Comparison of ENCODE assay signal across 21 cellular contexts in genomic region chr10:76411719-76412435, GRCh38.
A peak's percentile ranks its signal among the peaks of the same experiment; 100 is the strongest.
DNase-seq lines count a peak whose midpoint lies in the region; ATAC-seq and TF ChIP-seq lines count a peak whose summit lies in the region.
"Had no signal": no experiment of that assay in that cellular context is flagged by ENCODE, and none has a peak within 500 bp of the region (broad histone marks: within the 10 kb centered on the region; RNA-seq: fewer than 3 reads in every experiment).

No MANE protein-coding gene starts in this region.

- peak; percentile 80 for DNase-seq in GM03348 (ENCODE audit: low spot score)
- peak; percentile 80 for DNase-seq in fibroblast of mammary gland (ENCODE audit: low read depth)
- peak; percentile 52 for DNase-seq in lung (ENCODE audit: low spot score)
- peak; percentile 73 to 82 for DNase-seq in tibial artery
- no peak for DNase-seq in right lobe of liver
- DNase-seq in NCI-H2171 treated with DMSO at 0.1 percent for 48 hours (lab: John Stamatoyannopoulos, UW): no peak
- DNase-seq in WTC11 (ENCODE audit: low spot score): no peak
- DNase-seq in activated naive CD4-positive, alpha-beta T cell (lab: John Stamatoyannopoulos, UW): no peak
- DNase-seq: activated CD4-positive, alpha-beta memory T cell treated with anti-CD3 and anti-CD28 coated beads for 36 hours; activated naive CD8-positive, alpha-beta T cell treated with anti-CD3 and anti-CD28 coated beads for 36 hours; activated T-cell treated with anti-CD3 and anti-CD28 coated beads, Interleukin-2, amount 50 U/mL, for 4 hours; Caco-2; effector CD4-positive, alpha-beta T cell; IMR-90; naive thymus-derived CD8-positive, alpha-beta T cell; NCI-H1930; NCI-H524; SHP77; stimulated activated naive CD4-positive, alpha-beta T cell treated with Interleukin-2 at 50 U/mL for 16 hours had no signal

- H3K36me3 ChIP-seq in lung (ENCODE audit: control insufficient read depth in 2 of 2, insufficient read depth in 2 of 2, low read length in 2 of 2) (no peaks in the 10 kb centered on the region), tibial artery (no peaks in the 10 kb centered on the region), right lobe of liver (no peaks in the 10 kb centered on the region)

- H3K4me1 Mint-ChIP-seq in WTC11: no peaks in the 10 kb centered on the region
- H3K4me1 Mint-ChIP-seq: activated naive CD8-positive, alpha-beta T cell treated with anti-CD3 and anti-CD28 coated beads for 36 hours; naive thymus-derived CD8-positive, alpha-beta T cell had no signal

- H3K36me3 Mint-ChIP-seq in WTC11: no peaks in the 10 kb centered on the region
- H3K36me3 Mint-ChIP-seq: activated CD4-positive, alpha-beta memory T cell treated with anti-CD3 and anti-CD28 coated beads for 36 hours; activated naive CD8-positive, alpha-beta T cell treated with anti-CD3 and anti-CD28 coated beads for 36 hours; naive thymus-derived CD8-positive, alpha-beta T cell had no signal

- TF ChIP-seq CTCF in fibroblast of mammary gland (conservative IDR thresholded peaks at IDR 0.05; ENCODE audit: control insufficient read depth, insufficient read depth, low read depth, low read length): no peak
- TF ChIP-seq CTCF in lung (IDR thresholded peaks at IDR 0.05; ENCODE audit: control extremely low read depth, extremely low read depth): no peak
- TF ChIP-seq CTCF in tibial artery (IDR thresholded peaks at IDR 0.05): no peak
- TF ChIP-seq CTCF in right lobe of liver (IDR thresholded peaks at IDR 0.05): no peak
- TF ChIP-seq CTCF in WTC11 (IDR thresholded peaks at IDR 0.05): no peak

- H3K9me3 ChIP-seq in lung (ENCODE audit: control insufficient read depth in 2 of 2, insufficient read depth in 1 of 2, low read length in 1 of 2): peaks cover 0 to 3% of the 10 kb centered on the region in 2 donors
- H3K9me3 ChIP-seq in tibial artery: no peaks in the 10 kb centered on the region
- H3K9me3 ChIP-seq in right lobe of liver: no peaks in the 10 kb centered on the region
- H3K9me3 ChIP-seq: Caco-2 had no signal

- TF ChIP-seq POLR2A in right lobe of liver (IDR thresholded peaks at IDR 0.05): no peak

- CTCF ChIA-PET in WTC11 (lab: Charles Lee): no interaction called here

- H3K27me3 ChIP-seq in lung (ENCODE audit: control insufficient read depth, insufficient read depth): no peaks in the 10 kb centered on the region
- no peaks in the 10 kb centered on the region for H3K27me3 ChIP-seq in tibial artery
- no peaks in the 10 kb centered on the region for H3K27me3 ChIP-seq in right lobe of liver

- no peaks in the 10 kb centered on the region; the same call in 1 of the 2 replicates for H3K27me3 Mint-ChIP-seq in WTC11 (ENCODE audit: low read depth)
- H3K27me3 Mint-ChIP-seq: activated CD4-positive, alpha-beta memory T cell treated with anti-CD3 and anti-CD28 coated beads for 36 hours; activated naive CD8-positive, alpha-beta T cell treated with anti-CD3 and anti-CD28 coated beads for 36 hours had no signal

- intact Hi-C loops in tibial artery (cut with DNase I; ENCODE audit: low total_unique reads) (no loop called here), right lobe of liver (cut with DNase I) (no loop called here)

- ATAC-seq in lung (ENCODE audit: insufficient read depth, low FRiP score) (peak; percentile 22), right lobe of liver (no peak), WTC11 (no peak)
- ATAC-seq: activated T-cell treated with anti-CD3 and anti-CD28 coated beads, Interleukin-2, amount 50 U/mL, for 4 hours; GM12878; left lobe of liver; naive thymus-derived CD8-positive, alpha-beta T cell had no signal

- WGBS in lung, 2 donors: 83 to 89% methylated on average over 8 of the region's 8 CpGs
- 80% methylated on average over 6 of the region's 8 CpGs for WGBS in right lobe of liver (ENCODE audit: insufficient coverage, low coverage, low lambda C conversion rate, missing lambda C conversion rate)

- no peak overlapping the region for H3K27ac ChIP-seq in lung (ENCODE audit: low read depth in 1 of 2, low read length in 1 of 2)
- peak overlapping the region in 1 of 2 donors; percentile 47 for H3K27ac ChIP-seq in tibial artery
- H3K27ac ChIP-seq in right lobe of liver: no peak overlapping the region

- POLR2A ChIA-PET in WTC11 (lab: Charles Lee): no interaction called here

- H3K4me3 Mint-ChIP-seq in WTC11: no peak overlapping the region
- H3K4me3 Mint-ChIP-seq: activated CD4-positive, alpha-beta memory T cell treated with anti-CD3 and anti-CD28 coated beads for 36 hours; activated naive CD8-positive, alpha-beta T cell treated with anti-CD3 and anti-CD28 coated beads for 36 hours; activated T-cell treated with anti-CD3 and anti-CD28 coated beads, Interleukin-2, amount 50 U/mL, for 4 hours; naive thymus-derived CD8-positive, alpha-beta T cell had no signal

- peaks cover 16% of the 10 kb centered on the region for H3K9me3 Mint-ChIP-seq in WTC11
- H3K9me3 Mint-ChIP-seq: activated T-cell treated with anti-CD3 and anti-CD28 coated beads, Interleukin-2, amount 50 U/mL, for 4 hours had no signal

- H3K4me3 ChIP-seq in fibroblast of mammary gland (ENCODE audit: control insufficient read depth, low read depth, low read length) (no peak overlapping the region), lung (no peak overlapping the region), tibial artery (no peak overlapping the region), right lobe of liver (no peak overlapping the region)
- H3K4me3 ChIP-seq: GM12878 had no signal

- H3K4me1 ChIP-seq in lung (ENCODE audit: control insufficient read depth in 2 of 2, insufficient read depth in 2 of 2, low read length in 2 of 2) (no peaks in the 10 kb centered on the region), tibial artery (peaks cover 0 to 38% (median 13%) of the 10 kb centered on the region in 4 donors), right lobe of liver (no peaks in the 10 kb centered on the region)
- H3K4me1 ChIP-seq: Caco-2 had no signal

- H3K27ac Mint-ChIP-seq in WTC11: no peak overlapping the region
- H3K27ac Mint-ChIP-seq: activated CD4-positive, alpha-beta memory T cell treated with anti-CD3 and anti-CD28 coated beads for 36 hours; activated naive CD8-positive, alpha-beta T cell treated with anti-CD3 and anti-CD28 coated beads for 36 hours; naive thymus-derived CD8-positive, alpha-beta T cell had no signal

TF ChIP-seq in WTC11, 78 proteins besides CTCF, POLR2A, EP300 and RAD21 (continues in another document):
- TF ChIP-seq ATF3 (CRISPR knock-in tag; conservative IDR thresholded peaks at IDR 0.05) (no peak), ZNF138 (CRISPR knock-in tag; conservative IDR thresholded peaks at IDR 0.05) (no peak), ZNF317 (CRISPR knock-in tag; IDR thresholded peaks at IDR 0.05; ENCODE audit: borderline replicate concordance, low read depth) (no peak), GABPB1 (CRISPR knock-in tag; IDR thresholded peaks at IDR 0.05) (no peak), GRHL2 (CRISPR knock-in tag; IDR thresholded peaks at IDR 0.05; ENCODE audit: insufficient replicate concordance, severe bottlenecking) (no peak), KAT7 (CRISPR knock-in tag; IDR thresholded peaks at IDR 0.05; ENCODE audit: borderline replicate concordance) (no peak), SOX15 (CRISPR knock-in tag; IDR thresholded peaks at IDR 0.05) (no peak), SMAD4 (CRISPR knock-in tag; IDR thresholded peaks at IDR 0.05) (no peak), ZNF396 (CRISPR knock-in tag; IDR thresholded peaks at IDR 0.05; ENCODE audit: borderline replicate concordance) (no peak), GTF2I (CRISPR knock-in tag; conservative IDR thresholded peaks at IDR 0.05) (no peak), TP53 (CRISPR knock-in tag; IDR thresholded peaks at IDR 0.05) (no peak), MLX (CRISPR knock-in tag; IDR thresholded peaks at IDR 0.05) (no peak), PRRX2 (CRISPR knock-in tag; IDR thresholded peaks at IDR 0.05) (no peak), CREB1 (CRISPR knock-in tag; IDR thresholded peaks at IDR 0.05) (no peak), HMGA2 (CRISPR knock-in tag; IDR thresholded peaks at IDR 0.05) (no peak)
- TF ChIP-seq, protein P1, sequence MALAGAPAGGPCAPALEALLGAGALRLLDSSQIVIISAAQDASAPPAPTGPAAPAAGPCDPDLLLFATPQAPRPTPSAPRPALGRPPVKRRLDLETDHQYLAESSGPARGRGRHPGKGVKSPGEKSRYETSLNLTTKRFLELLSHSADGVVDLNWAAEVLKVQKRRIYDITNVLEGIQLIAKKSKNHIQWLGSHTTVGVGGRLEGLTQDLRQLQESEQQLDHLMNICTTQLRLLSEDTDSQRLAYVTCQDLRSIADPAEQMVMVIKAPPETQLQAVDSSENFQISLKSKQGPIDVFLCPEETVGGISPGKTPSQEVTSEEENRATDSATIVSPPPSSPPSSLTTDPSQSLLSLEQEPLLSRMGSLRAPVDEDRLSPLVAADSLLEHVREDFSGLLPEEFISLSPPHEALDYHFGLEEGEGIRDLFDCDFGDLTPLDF (CRISPR knock-in tag; IDR thresholded peaks at IDR 0.05): no peak
- TF ChIP-seq, protein P2, sequence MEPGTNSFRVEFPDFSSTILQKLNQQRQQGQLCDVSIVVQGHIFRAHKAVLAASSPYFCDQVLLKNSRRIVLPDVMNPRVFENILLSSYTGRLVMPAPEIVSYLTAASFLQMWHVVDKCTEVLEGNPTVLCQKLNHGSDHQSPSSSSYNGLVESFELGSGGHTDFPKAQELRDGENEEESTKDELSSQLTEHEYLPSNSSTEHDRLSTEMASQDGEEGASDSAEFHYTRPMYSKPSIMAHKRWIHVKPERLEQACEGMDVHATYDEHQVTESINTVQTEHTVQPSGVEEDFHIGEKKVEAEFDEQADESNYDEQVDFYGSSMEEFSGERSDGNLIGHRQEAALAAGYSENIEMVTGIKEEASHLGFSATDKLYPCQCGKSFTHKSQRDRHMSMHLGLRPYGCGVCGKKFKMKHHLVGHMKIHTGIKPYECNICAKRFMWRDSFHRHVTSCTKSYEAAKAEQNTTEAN (CRISPR knock-in tag; IDR thresholded peaks at IDR 0.05): no peak

Comparison
In these comparisons a context has a peak if more than half of its experiments do, and no peak if none do; other contexts are left out.
1. DNase-seq: peak in GM03348 (single experiment), fibroblast of mammary gland (single experiment), lung (single experiment) and tibial artery (2 of 2); none in right lobe of liver (0 of 3), NCI-H2171 treated with DMSO at 0.1 percent for 48 hours (single experiment), WTC11 (single experiment) and activated naive CD4-positive, alpha-beta T cell (0 of 4).